Comparison of ENCODE assay signal across 1 cellular context in genomic region chr12:95646781-95647184, GRCh38.
TF ChIP-seq lines count a peak whose summit lies in the region.

No MANE protein-coding gene starts in this region.

TF ChIP-seq in WTC11, 78 proteins besides CTCF, POLR2A, EP300 and RAD21 (continued from another document):
- TF ChIP-seq ZNF219 (CRISPR knock-in tag; IDR thresholded peaks at IDR 0.05; ENCODE audit: borderline replicate concordance): no peak
- TF ChIP-seq TEAD1 (CRISPR knock-in tag; IDR thresholded peaks at IDR 0.05): no peak
- TF ChIP-seq FOXK1 (CRISPR knock-in tag; IDR thresholded peaks at IDR 0.05): no peak
- TF ChIP-seq ZBTB21 (CRISPR knock-in tag; IDR thresholded peaks at IDR 0.05; ENCODE audit: borderline replicate concordance): no peak
- no peak for TF ChIP-seq MLX (CRISPR knock-in tag; IDR thresholded peaks at IDR 0.05)
- TF ChIP-seq E2F4 (CRISPR knock-in tag; IDR thresholded peaks at IDR 0.05; ENCODE audit: borderline replicate concordance, low read depth): no peak
- no peak for TF ChIP-seq SMAD3 (CRISPR knock-in tag; IDR thresholded peaks at IDR 0.05; ENCODE audit: borderline replicate concordance)
